ENCODE assay signal across 8 cellular contexts in the genomic region with DNA sequence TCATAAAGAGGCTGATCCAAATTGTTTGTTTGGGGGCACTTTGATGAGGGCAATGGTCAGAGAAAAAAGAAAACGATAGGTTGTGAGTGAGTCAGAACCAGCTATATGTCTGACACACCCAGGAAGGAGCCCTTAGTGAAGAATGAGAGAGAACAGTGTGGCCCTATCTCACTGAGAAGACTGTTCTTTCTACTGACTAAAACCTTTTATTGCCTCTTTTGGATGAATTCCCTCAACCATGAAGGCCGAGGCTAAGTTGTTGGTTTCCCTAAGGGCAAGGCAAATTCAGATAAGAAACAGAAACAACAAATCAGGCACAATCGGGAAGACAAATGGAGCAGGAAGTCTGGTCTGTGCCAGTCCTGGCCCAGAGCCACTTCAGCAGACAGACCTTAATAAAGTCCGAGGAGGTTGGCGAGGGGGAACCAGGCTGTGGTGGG.
A peak's percentile ranks its signal among the peaks of the same experiment; 100 is the strongest.
DNase-seq lines count a peak whose midpoint lies in the region; ATAC-seq, FAIRE-seq and TF ChIP-seq lines count a peak whose summit lies in the region.

No MANE protein-coding gene starts in this region.

- H3K36me3 ChIP-seq in adrenal gland (replicated peaks in 1 of 2): peaks cover 0 to 55% of the 10 kb centered on the region in 2 donors

- H3K27ac ChIP-seq in A549: peak overlapping the region; percentile 75 to 84
- H3K27ac ChIP-seq in adrenal gland: peak overlapping the region; percentile 18 to 83 (median 54)
- peak overlapping the region; percentile 5 for H3K27ac ChIP-seq in layer of hippocampus (ENCODE audit: low read depth, low read length)

- no peaks in the 10 kb centered on the region for H3K9me3 ChIP-seq in A549
- no peaks in the 10 kb centered on the region for H3K9me3 ChIP-seq in adrenal gland (replicated peaks in 1 of 3)

- TF ChIP-seq POLR2A in A549 (IDR thresholded peaks at IDR 0.05; ENCODE audit: low read length): no peak
- TF ChIP-seq POLR2A in adrenal gland (IDR thresholded peaks at IDR 0.05): peak in 1 of 2 donors; percentile 22

- WGBS in A549 (ENCODE audit: missing lambda C conversion rate): 8% methylated on average over 5 of the region's 5 CpGs
- WGBS in adrenal gland, 4 donors: 4 to 7% (median 6%) methylated on average over 5 of the region's 5 CpGs

- POLR2A ChIA-PET in A549 (lab: Yijun Ruan, JAX): interaction anchor here (0.7 kb wide), 1 partner anchor 83 kb away, joined by 3 read pairs; the partner anchor contains the start of gene TGFBR2

- FAIRE-seq in A549 (lab: Jason Lieb, UNC): no peak

- H3K27me3 ChIP-seq in adrenal gland (no peaks in the 10 kb centered on the region), layer of hippocampus (ENCODE audit: control insufficient read depth, insufficient read depth, low read length) (no peaks in the 10 kb centered on the region)

- TF ChIP-seq CTCF in A549 (IDR thresholded peaks at IDR 0.05): no peak
- no peak for TF ChIP-seq CTCF in adrenal gland (IDR thresholded peaks at IDR 0.05)

- H3K4me2 ChIP-seq in A549: peak overlapping the region; percentile 64

- peaks cover 67% of the 10 kb centered on the region for H3K4me1 ChIP-seq in A549
- peaks cover 30 to 79% of the 10 kb centered on the region in 2 donors for H3K4me1 ChIP-seq in adrenal gland (replicated peaks in 1 of 2)

- intact Hi-C loops in adrenal gland (cut with DNase I): loop anchor here (5.0 to 10.0 kb wide), 2 partner anchors 82 to 174 kb away; partner anchors contain the start of gene TGFBR2 (in 1 of the 2)

- TF ChIP-seq EP300 in A549 (IDR thresholded peaks at IDR 0.05) (no peak), Ishikawa (IDR thresholded peaks at IDR 0.05; ENCODE audit: borderline replicate concordance) (no peak; the same call in 1 of the 2 replicates)

- ATAC-seq in A549: peak; percentile 60 to 79; a peak in 4 of 6 replicates

- TF ChIP-seq RAD21 in A549 (conservative IDR thresholded peaks at IDR 0.05 in 1 of 2, IDR thresholded peaks at IDR 0.05 in 1 of 2) (no peak; a peak in 1 of 5 replicates), Ishikawa (IDR thresholded peaks at IDR 0.05; ENCODE audit: low read depth) (no peak)

- H3K4me3 ChIP-seq in A549: no peak overlapping the region
- peak overlapping the region in 1 of 4 donors; percentile 32 for H3K4me3 ChIP-seq in adrenal gland

- CTCF ChIA-PET in A549 (lab: Yijun Ruan, JAX): interaction anchor here (1.3 kb wide), 1 partner anchor 576 kb away, joined by 3 read pairs; no protein-coding TSS in a partner anchor

- peak; percentile 37 to 42 for DNase-seq in A549 (ENCODE audit: low read depth in 1 of 2, low spot score in 1 of 2)
- peak; percentile 51 to 86 (median 68) for DNase-seq in adrenal gland
- DNase-seq in superior temporal gyrus (ENCODE audit: extremely low spot score): peak; percentile 45
- DNase-seq in stimulated activated naive CD4-positive, alpha-beta T cell treated with Interleukin-2 at 50 U/mL for 16 hours (lab: John Stamatoyannopoulos, UW): no peak
- DNase-seq in effector CD4-positive, alpha-beta T cell: no peak
- no peak for DNase-seq in NCI-H187 (lab: John Stamatoyannopoulos, UW)

TF ChIP-seq in A549, 52 proteins besides CTCF, POLR2A, EP300 and RAD21:
- peak; percentile 44; the same call in 1 of the 2 replicates for TF ChIP-seq GATA3 (IDR thresholded peaks at IDR 0.05; ENCODE audit: borderline replicate concordance)
- peak; percentile 30; the same call in 2 of the 3 replicates for TF ChIP-seq SMC3 (IDR thresholded peaks at IDR 0.05)
- TF ChIP-seq JUNB (IDR thresholded peaks at IDR 0.05): peak; percentile 29; the same call in 1 of the 2 replicates
- TF ChIP-seq, protein P1, sequence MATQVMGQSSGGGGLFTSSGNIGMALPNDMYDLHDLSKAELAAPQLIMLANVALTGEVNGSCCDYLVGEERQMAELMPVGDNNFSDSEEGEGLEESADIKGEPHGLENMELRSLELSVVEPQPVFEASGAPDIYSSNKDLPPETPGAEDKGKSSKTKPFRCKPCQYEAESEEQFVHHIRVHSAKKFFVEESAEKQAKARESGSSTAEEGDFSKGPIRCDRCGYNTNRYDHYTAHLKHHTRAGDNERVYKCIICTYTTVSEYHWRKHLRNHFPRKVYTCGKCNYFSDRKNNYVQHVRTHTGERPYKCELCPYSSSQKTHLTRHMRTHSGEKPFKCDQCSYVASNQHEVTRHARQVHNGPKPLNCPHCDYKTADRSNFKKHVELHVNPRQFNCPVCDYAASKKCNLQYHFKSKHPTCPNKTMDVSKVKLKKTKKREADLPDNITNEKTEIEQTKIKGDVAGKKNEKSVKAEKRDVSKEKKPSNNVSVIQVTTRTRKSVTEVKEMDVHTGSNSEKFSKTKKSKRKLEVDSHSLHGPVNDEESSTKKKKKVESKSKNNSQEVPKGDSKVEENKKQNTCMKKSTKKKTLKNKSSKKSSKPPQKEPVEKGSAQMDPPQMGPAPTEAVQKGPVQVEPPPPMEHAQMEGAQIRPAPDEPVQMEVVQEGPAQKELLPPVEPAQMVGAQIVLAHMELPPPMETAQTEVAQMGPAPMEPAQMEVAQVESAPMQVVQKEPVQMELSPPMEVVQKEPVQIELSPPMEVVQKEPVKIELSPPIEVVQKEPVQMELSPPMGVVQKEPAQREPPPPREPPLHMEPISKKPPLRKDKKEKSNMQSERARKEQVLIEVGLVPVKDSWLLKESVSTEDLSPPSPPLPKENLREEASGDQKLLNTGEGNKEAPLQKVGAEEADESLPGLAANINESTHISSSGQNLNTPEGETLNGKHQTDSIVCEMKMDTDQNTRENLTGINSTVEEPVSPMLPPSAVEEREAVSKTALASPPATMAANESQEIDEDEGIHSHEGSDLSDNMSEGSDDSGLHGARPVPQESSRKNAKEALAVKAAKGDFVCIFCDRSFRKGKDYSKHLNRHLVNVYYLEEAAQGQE (IDR thresholded peaks at IDR 0.05): no peak

TF ChIP-seq in Ishikawa, 13 proteins besides CTCF, POLR2A, EP300 and RAD21:
- no peak for TF ChIP-seq TEAD4 (IDR thresholded peaks at IDR 0.05)
- TF ChIP-seq ZBTB7A (IDR thresholded peaks at IDR 0.05; ENCODE audit: low read depth): no peak
- TF ChIP-seq EGR1 (IDR thresholded peaks at IDR 0.05): no peak
- TF ChIP-seq TCF12 (IDR thresholded peaks at IDR 0.05; ENCODE audit: low read depth): peak; percentile 16; the same call in 1 of the 2 replicates
- peak; percentile 65 for TF ChIP-seq NFIC (IDR thresholded peaks at IDR 0.05)
- TF ChIP-seq YY1 (IDR thresholded peaks at IDR 0.05; ENCODE audit: low read depth): no peak

Comparison
In these comparisons a context has a peak if more than half of its experiments do, and no peak if none do; other contexts are left out.
1. DNase-seq: peak in A549 (2 of 2), adrenal gland (7 of 7) and superior temporal gyrus (single experiment); none in stimulated activated naive CD4-positive, alpha-beta T cell treated with Interleukin-2 at 50 U/mL for 16 hours (single experiment), effector CD4-positive, alpha-beta T cell (single experiment) and NCI-H187 (0 of 2).
2. H3K27ac ChIP-seq: peak in every context shown above with its lines; median percentile 80 in A549; 54 in adrenal gland; 5 in layer of hippocampus.